22 cellular contexts compared by ENCODE assay signal in the genomic region with DNA sequence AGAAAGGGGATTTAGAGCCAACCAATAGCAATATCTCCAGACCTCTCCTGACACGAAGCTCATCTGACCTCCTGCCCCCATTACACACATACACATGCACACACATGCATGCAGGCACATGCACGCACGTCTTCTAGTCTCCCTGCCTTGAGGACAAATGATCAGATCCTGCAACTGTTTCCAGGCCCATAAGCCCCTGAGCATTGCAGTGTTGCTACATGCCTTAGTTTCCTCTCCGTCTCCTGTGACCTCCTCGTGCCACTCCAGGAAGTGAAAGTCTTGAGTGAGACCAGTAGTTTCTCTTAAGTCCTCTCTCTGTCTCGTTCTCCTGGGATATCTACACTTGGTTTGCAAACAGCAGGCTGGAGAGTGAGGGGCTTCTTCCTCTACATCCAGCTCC. TPM values are rescaled to one million over a fixed set of nuclear protein-coding genes. Genes with fewer than 3 reads are reported as not detected.
DNase-seq lines count a peak whose midpoint lies in the region; ATAC-seq and TF ChIP-seq lines count a peak whose summit lies in the region.
"Had no signal": no experiment of that assay in that cellular context is flagged by ENCODE, and none has a peak within 500 bp of the region (broad histone marks: within the 10 kb centered on the region; RNA-seq: fewer than 3 reads in every experiment).

No MANE protein-coding gene starts in this region.

- H3K9ac ChIP-seq in BLaER1 (peak overlapping the region; percentile 65), Karpas-422 (ENCODE audit: low read length) (peak overlapping the region; percentile 71)
- H3K9ac ChIP-seq: parathyroid adenoma had no signal

- H3K27ac ChIP-seq in BLaER1, result peak overlapping the region; percentile 80
- peak overlapping the region; percentile 96 for H3K27ac ChIP-seq in Karpas-422 (ENCODE audit: low read length)
- H3K27ac ChIP-seq in uterus, result no peak overlapping the region
- H3K27ac ChIP-seq: parathyroid adenoma had no signal

- TF ChIP-seq CTCF in GM20000 (IDR thresholded peaks at IDR 0.05; ENCODE audit: extremely low read depth, missing control alignments), result no peak
- TF ChIP-seq CTCF in uterus (IDR thresholded peaks at IDR 0.05), result no peak

- H3K27me3 ChIP-seq in BLaER1 (no peaks in the 10 kb centered on the region), Karpas-422 (ENCODE audit: low read length) (no peaks in the 10 kb centered on the region), uterus (no peaks in the 10 kb centered on the region)

- H3K9me2 ChIP-seq in Karpas-422 (replicated peaks; ENCODE audit: insufficient read depth, low read length), result no peaks in the 10 kb centered on the region

- peaks cover 88% of the 10 kb centered on the region for H3K36me3 ChIP-seq in BLaER1
- peaks cover 31% of the 10 kb centered on the region for H3K36me3 ChIP-seq in Karpas-422 (ENCODE audit: insufficient read depth, low read length)
- H3K36me3 ChIP-seq in uterus, result no peaks in the 10 kb centered on the region

- H3K27me3 Mint-ChIP-seq in naive B cell, result no peaks in the 10 kb centered on the region

- H3K36me3 Mint-ChIP-seq in naive B cell, result peaks cover 46 to 59% of the 10 kb centered on the region in 2 donors
- H3K36me3 Mint-ChIP-seq: natural killer cell had no signal

- no peak for TF ChIP-seq POLR2A in uterus (IDR thresholded peaks at IDR 0.05)

- H3K4me2 ChIP-seq in BLaER1 (peak overlapping the region; percentile 94), Karpas-422 (ENCODE audit: low read depth, low read length, poor library complexity, severe bottlenecking) (peak overlapping the region; percentile 75)

- ATAC-seq in naive B cell (ENCODE audit: low read depth in 2 of 2) (no peak), GM19467 (IDR thresholded peaks at IDR 0.05; ENCODE audit: unreplicated experiment) (no peak), HG03139 (IDR thresholded peaks at IDR 0.05; ENCODE audit: unreplicated experiment) (no peak)
- ATAC-seq: natural killer cell had no signal

- intact Hi-C loops in uterus (cut with DNase I; ENCODE audit: low total_unique reads), result no loop called here

- no peak overlapping the region for H2AFZ ChIP-seq in Karpas-422 (ENCODE audit: low read length)
- H2AFZ ChIP-seq: parathyroid adenoma had no signal

- H3K9me3 Mint-ChIP-seq in naive B cell, result no peaks in the 10 kb centered on the region
- H3K9me3 Mint-ChIP-seq: activated CD4-positive, alpha-beta T cell treated with anti-CD3 and anti-CD28 coated beads, Interleukin-2, amount 10 ng/mL, durations not matched to agents 24 days and 14 days; CD4-positive, alpha-beta T cell; natural killer cell had no signal

- H3K4me3 ChIP-seq in BLaER1 (peak overlapping the region; percentile 21; the same call in 1 of the 2 replicates), Karpas-422 (ENCODE audit: low read length) (peak overlapping the region; percentile 10; the same call in 1 of the 2 replicates), uterus (no peak overlapping the region)
- H3K4me3 ChIP-seq: skin epidermis had no signal

- no peaks in the 10 kb centered on the region for H3K9me3 ChIP-seq in BLaER1
- H3K9me3 ChIP-seq in Karpas-422 (ENCODE audit: low read length), result no peaks in the 10 kb centered on the region
- no peaks in the 10 kb centered on the region for H3K9me3 ChIP-seq in uterus

- peaks cover 100% of the 10 kb centered on the region for H3K4me1 ChIP-seq in BLaER1
- H3K4me1 ChIP-seq in Karpas-422 (ENCODE audit: low read length), result peaks cover 96% of the 10 kb centered on the region
- no peaks in the 10 kb centered on the region for H3K4me1 ChIP-seq in uterus
- H3K4me1 ChIP-seq: parathyroid adenoma had no signal

- peaks cover 100% of the 10 kb centered on the region for H4K20me1 ChIP-seq in BLaER1
- H4K20me1 ChIP-seq in Karpas-422 (ENCODE audit: insufficient read depth, low read depth, low read length), result no peaks in the 10 kb centered on the region

- H3K4me3 Mint-ChIP-seq in naive B cell, result peak overlapping the region; percentile 86 to 100 (median 92)
- H3K4me3 Mint-ChIP-seq: activated CD4-positive, alpha-beta T cell treated with anti-CD3 and anti-CD28 coated beads, Interleukin-2, amount 10 ng/mL, durations not matched to agents 24 days and 14 days; CD4-positive, alpha-beta T cell; natural killer cell had no signal

- H3K79me2 ChIP-seq in Karpas-422 (ENCODE audit: low read length), result peaks cover 91% of the 10 kb centered on the region
- H3K79me2 ChIP-seq: parathyroid adenoma had no signal

- peak overlapping the region; percentile 27 to 97 (median 69) for H3K27ac Mint-ChIP-seq in naive B cell
- H3K27ac Mint-ChIP-seq: activated CD4-positive, alpha-beta T cell treated with anti-CD3 and anti-CD28 coated beads, Interleukin-2, amount 10 ng/mL, durations not matched to agents 24 days and 14 days; CD4-positive, alpha-beta T cell; natural killer cell had no signal

- DNase-seq in Karpas-422 (peak; percentile 73), SKM-1 (lab: John Stamatoyannopoulos, UW; ENCODE audit: unreplicated experiment) (peak; percentile 18), naive B cell (no peak), GM20000 (ENCODE audit: low spot score) (no peak), uterus (no peak)
- DNase-seq: activated CD4-positive, alpha-beta T cell treated with anti-CD3 and anti-CD28 coated beads, Interleukin-2, amount 10 ng/mL, durations not matched to agents 24 days and 14 days; CD4-positive, alpha-beta T cell; foreskin fibroblast; GF-D8; mesenchymal stem cell; natural killer cell; NCI-H146; NCI-H82; RPMI8226; stimulated activated CD4-positive, alpha-beta T cell treated with anti-CD3 and anti-CD28 coated beads, Interleukin-4, amount 100 ng/mL, for 24 hours had no signal

- H3K4me1 Mint-ChIP-seq in naive B cell, result peaks cover 86 to 99% (median 98%) of the 10 kb centered on the region in 3 donors

RNA-seq across cellular contexts. Expression of a gene that starts 8.2 kb away (rescaled TPM):
- 66.2 and 96.5 TPM in 2 replicates for total RNA-seq in Karpas-422 (2014; rRNA removed; shearing (Covaris generic); ENCODE audit: low replicate concordance)
- 100 to 1,000 TPM; 130 to 259 (median 150) TPM for polyA plus RNA-seq in naive B cell (ENCODE audit: low read depth in 6 of 6)
- total RNA-seq in uterus, result 10 to 100 TPM in 2 of 4 donors, 1 to 10 TPM in 2; 7.1 to 48.3 (median 18.8) TPM
- total RNA-seq: A673, endothelial cell of umbilical vein had no signal
- polyA plus RNA-seq: endothelial cell of umbilical vein had no signal

RNA-seq across cellular contexts. Expression of a gene that starts 57.0 kb away (rescaled TPM):
- 40.7 and 59.7 TPM in 2 replicates for total RNA-seq in Karpas-422 (2014; rRNA removed; shearing (Covaris generic); ENCODE audit: low replicate concordance)
- polyA plus RNA-seq in naive B cell (ENCODE audit: low read depth in 6 of 6), result 10 to 100 TPM; 10.1 to 22.6 (median 15.6) TPM
- total RNA-seq in uterus, result 10 to 100 TPM; 15.6 to 70.2 (median 42.6) TPM

RNA-seq across cellular contexts. Expression of a gene that starts 59.1 kb away (rescaled TPM):
- total RNA-seq in Karpas-422 (2014; rRNA removed; shearing (Covaris generic); ENCODE audit: low replicate concordance), result 14.4 and 17.4 TPM in 2 replicates
- polyA plus RNA-seq in naive B cell (ENCODE audit: low read depth in 6 of 6), result 10 to 100 TPM; 11.8 to 34.9 (median 18.7) TPM
- 10 to 100 TPM in 3 of 4 donors, 1 to 10 TPM in 1; 7.6 to 65.6 (median 28.0) TPM for total RNA-seq in uterus

Comparison
In these comparisons a context has a peak if more than half of its experiments do, and no peak if none do; other contexts are left out.
1. H3K27ac ChIP-seq: peak in BLaER1 (single experiment) and Karpas-422 (single experiment); none in uterus (0 of 2).
2. H3K4me3 ChIP-seq: peak in BLaER1 (single experiment) and Karpas-422 (single experiment); none in uterus (0 of 2).
3. DNase-seq: peak in Karpas-422 (single experiment) and SKM-1 (single experiment); none in naive B cell (single experiment), GM20000 (single experiment) and uterus (0 of 2).